ENCODE assay signal across 1 cellular context in genomic region chr5:53027913-53028312, GRCh38.
TF ChIP-seq lines count a peak whose summit lies in the region.

No MANE protein-coding gene starts in this region.

TF ChIP-seq in HEK293, 187 proteins besides CTCF, POLR2A, EP300 and RAD21 (continued from another document and continues in another):
- TF ChIP-seq, protein P1, sequence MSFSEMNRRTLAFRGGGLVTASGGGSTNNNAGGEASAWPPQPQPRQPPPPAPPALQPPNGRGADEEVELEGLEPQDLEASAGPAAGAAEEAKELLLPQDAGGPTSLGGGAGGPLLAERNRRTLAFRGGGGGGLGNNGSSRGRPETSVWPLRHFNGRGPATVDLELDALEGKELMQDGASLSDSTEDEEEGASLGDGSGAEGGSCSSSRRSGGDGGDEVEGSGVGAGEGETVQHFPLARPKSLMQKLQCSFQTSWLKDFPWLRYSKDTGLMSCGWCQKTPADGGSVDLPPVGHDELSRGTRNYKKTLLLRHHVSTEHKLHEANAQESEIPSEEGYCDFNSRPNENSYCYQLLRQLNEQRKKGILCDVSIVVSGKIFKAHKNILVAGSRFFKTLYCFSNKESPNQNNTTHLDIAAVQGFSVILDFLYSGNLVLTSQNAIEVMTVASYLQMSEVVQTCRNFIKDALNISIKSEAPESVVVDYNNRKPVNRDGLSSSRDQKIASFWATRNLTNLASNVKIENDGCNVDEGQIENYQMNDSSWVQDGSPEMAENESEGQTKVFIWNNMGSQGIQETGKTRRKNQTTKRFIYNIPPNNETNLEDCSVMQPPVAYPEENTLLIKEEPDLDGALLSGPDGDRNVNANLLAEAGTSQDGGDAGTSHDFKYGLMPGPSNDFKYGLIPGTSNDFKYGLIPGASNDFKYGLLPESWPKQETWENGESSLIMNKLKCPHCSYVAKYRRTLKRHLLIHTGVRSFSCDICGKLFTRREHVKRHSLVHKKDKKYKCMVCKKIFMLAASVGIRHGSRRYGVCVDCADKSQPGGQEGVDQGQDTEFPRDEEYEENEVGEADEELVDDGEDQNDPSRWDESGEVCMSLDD (tag by site-specific recombination; IDR thresholded peaks at IDR 0.05): no peak
- no peak for TF ChIP-seq ZNF707 (tag by site-specific recombination; IDR thresholded peaks at IDR 0.05)
- TF ChIP-seq ZSCAN23 (tag by site-specific recombination; IDR thresholded peaks at IDR 0.05): no peak
- no peak for TF ChIP-seq ZFP69B (tag by site-specific recombination; IDR thresholded peaks at IDR 0.05)
- peak; percentile 77 for TF ChIP-seq OSR2 (tag by site-specific recombination; IDR thresholded peaks at IDR 0.05)
- TF ChIP-seq KLF7 (tag by site-specific recombination; IDR thresholded peaks at IDR 0.05; ENCODE audit: borderline replicate concordance): no peak
- no peak for TF ChIP-seq ZNF433 (tag by site-specific recombination; IDR thresholded peaks at IDR 0.05; ENCODE audit: low read depth)
- TF ChIP-seq ZIC2 (tag by site-specific recombination; IDR thresholded peaks at IDR 0.05): peak; percentile 27; the same call in 1 of the 2 replicates
- no peak for TF ChIP-seq ZNF2 (tag by site-specific recombination; IDR thresholded peaks at IDR 0.05)
- no peak for TF ChIP-seq ZNF692 (tag by site-specific recombination; IDR thresholded peaks at IDR 0.05)
- TF ChIP-seq ZNF423 (tag by site-specific recombination; IDR thresholded peaks at IDR 0.05): no peak
- no peak for TF ChIP-seq ZNF426 (tag by site-specific recombination; IDR thresholded peaks at IDR 0.05)
- no peak for TF ChIP-seq OVOL3 (tag by site-specific recombination; IDR thresholded peaks at IDR 0.05)
- no peak for TF ChIP-seq GLI4 (tag by site-specific recombination; IDR thresholded peaks at IDR 0.05)
- TF ChIP-seq SETDB1 (IDR thresholded peaks at IDR 0.05; ENCODE audit: insufficient read length, low read length): no peak
- TF ChIP-seq ZNF133 (tag by site-specific recombination; IDR thresholded peaks at IDR 0.05): no peak
- no peak for TF ChIP-seq REST (tag by site-specific recombination; IDR thresholded peaks at IDR 0.05)
- TF ChIP-seq, protein P2, sequence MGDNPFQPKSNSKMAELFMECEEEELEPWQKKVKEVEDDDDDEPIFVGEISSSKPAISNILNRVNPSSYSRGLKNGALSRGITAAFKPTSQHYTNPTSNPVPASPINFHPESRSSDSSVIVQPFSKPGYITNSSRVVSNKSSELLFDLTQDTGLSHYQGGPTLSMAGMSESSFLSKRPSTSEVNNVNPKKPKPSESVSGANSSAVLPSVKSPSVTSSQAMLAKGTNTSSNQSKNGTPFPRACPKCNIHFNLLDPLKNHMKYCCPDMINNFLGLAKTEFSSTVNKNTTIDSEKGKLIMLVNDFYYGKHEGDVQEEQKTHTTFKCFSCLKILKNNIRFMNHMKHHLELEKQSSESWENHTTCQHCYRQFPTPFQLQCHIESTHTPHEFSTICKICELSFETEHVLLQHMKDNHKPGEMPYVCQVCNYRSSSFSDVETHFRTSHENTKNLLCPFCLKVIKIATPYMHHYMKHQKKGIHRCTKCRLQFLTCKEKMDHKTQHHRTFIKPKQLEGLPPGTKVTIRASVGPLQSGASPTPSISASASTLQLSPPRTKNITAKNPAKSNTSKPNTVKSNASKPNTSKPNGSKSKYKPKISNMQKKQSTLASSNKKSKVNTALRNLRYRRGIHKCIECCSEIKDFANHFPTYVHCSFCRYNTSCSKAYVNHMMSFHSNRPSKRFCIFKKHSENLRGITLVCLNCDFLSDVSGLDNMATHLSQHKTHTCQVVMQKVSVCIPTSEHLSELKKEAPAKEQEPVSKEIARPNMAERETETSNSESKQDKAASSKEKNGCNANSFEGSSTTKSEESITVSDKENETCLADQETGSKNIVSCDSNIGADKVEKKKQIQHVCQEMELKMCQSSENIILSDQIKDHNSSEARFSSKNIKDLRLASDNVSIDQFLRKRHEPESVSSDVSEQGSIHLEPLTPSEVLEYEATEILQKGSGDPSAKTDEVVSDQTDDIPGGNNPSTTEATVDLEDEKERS (tag by site-specific recombination; IDR thresholded peaks at IDR 0.05): no peak
- no peak for TF ChIP-seq ZBTB8A (tag by site-specific recombination; IDR thresholded peaks at IDR 0.05)
- TF ChIP-seq KLF10 (tag by site-specific recombination; IDR thresholded peaks at IDR 0.05): no peak
- peak; percentile 87 for TF ChIP-seq PRDM6 (tag by site-specific recombination; IDR thresholded peaks at IDR 0.05)
- TF ChIP-seq, protein P3, sequence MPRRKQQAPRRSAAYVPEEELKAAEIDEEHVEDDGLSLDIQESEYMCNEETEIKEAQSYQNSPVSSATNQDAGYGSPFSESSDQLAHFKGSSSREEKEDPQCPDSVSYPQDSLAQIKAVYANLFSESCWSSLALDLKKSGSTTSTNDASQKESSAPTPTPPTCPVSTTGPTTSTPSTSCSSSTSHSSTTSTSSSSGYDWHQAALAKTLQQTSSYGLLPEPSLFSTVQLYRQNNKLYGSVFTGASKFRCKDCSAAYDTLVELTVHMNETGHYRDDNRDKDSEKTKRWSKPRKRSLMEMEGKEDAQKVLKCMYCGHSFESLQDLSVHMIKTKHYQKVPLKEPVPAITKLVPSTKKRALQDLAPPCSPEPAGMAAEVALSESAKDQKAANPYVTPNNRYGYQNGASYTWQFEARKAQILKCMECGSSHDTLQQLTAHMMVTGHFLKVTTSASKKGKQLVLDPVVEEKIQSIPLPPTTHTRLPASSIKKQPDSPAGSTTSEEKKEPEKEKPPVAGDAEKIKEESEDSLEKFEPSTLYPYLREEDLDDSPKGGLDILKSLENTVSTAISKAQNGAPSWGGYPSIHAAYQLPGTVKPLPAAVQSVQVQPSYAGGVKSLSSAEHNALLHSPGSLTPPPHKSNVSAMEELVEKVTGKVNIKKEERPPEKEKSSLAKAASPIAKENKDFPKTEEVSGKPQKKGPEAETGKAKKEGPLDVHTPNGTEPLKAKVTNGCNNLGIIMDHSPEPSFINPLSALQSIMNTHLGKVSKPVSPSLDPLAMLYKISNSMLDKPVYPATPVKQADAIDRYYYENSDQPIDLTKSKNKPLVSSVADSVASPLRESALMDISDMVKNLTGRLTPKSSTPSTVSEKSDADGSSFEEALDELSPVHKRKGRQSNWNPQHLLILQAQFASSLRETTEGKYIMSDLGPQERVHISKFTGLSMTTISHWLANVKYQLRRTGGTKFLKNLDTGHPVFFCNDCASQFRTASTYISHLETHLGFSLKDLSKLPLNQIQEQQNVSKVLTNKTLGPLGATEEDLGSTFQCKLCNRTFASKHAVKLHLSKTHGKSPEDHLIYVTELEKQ (tag by site-specific recombination; IDR thresholded peaks at IDR 0.05; ENCODE audit: borderline replicate concordance): no peak
- TF ChIP-seq ZNF792 (tag by site-specific recombination; IDR thresholded peaks at IDR 0.05): no peak
- no peak for TF ChIP-seq YY2 (tag by site-specific recombination; IDR thresholded peaks at IDR 0.05)
- TF ChIP-seq ZNF292 (tag by site-specific recombination; IDR thresholded peaks at IDR 0.05; ENCODE audit: borderline replicate concordance, low read depth): no peak
- no peak for TF ChIP-seq ZNF148 (tag by site-specific recombination; IDR thresholded peaks at IDR 0.05; ENCODE audit: borderline replicate concordance)
- peak; percentile 71 for TF ChIP-seq ZNF335 (tag by site-specific recombination; conservative IDR thresholded peaks at IDR 0.05)
- TF ChIP-seq ZNF23 (tag by site-specific recombination; IDR thresholded peaks at IDR 0.05; ENCODE audit: borderline replicate concordance): no peak
- no peak for TF ChIP-seq ZNF274 (IDR thresholded peaks at IDR 0.05; ENCODE audit: low read length)
- no peak for TF ChIP-seq ZNF274 (tag by site-specific recombination; IDR thresholded peaks at IDR 0.05; ENCODE audit: borderline replicate concordance)
- TF ChIP-seq ZNF223 (tag by site-specific recombination; IDR thresholded peaks at IDR 0.05): no peak
- no peak for TF ChIP-seq SCRT2 (tag by site-specific recombination; IDR thresholded peaks at IDR 0.05)
- peak; percentile 22; the same call in 1 of the 2 replicates for TF ChIP-seq ZNF24 (tag by site-specific recombination; IDR thresholded peaks at IDR 0.05)
- TF ChIP-seq ZNF37A (tag by site-specific recombination; IDR thresholded peaks at IDR 0.05): no peak
- no peak for TF ChIP-seq ZNF48 (tag by site-specific recombination; IDR thresholded peaks at IDR 0.05)
- TF ChIP-seq ZBTB17 (tag by site-specific recombination; IDR thresholded peaks at IDR 0.05): 0 out of 2 replicates have a peak, but pooled peaks have one; percentile 34
- TF ChIP-seq BCL11A (tag by site-specific recombination; IDR thresholded peaks at IDR 0.05; ENCODE audit: low read depth): no peak
- TF ChIP-seq ZNF155 (tag by site-specific recombination; IDR thresholded peaks at IDR 0.05): no peak
- no peak for TF ChIP-seq ZNF830 (tag by site-specific recombination; IDR thresholded peaks at IDR 0.05; ENCODE audit: low read depth)
- TF ChIP-seq SP2 (tag by site-specific recombination; IDR thresholded peaks at IDR 0.05): no peak
- TF ChIP-seq PRDM1 (tag by site-specific recombination; IDR thresholded peaks at IDR 0.05): no peak
- no peak for TF ChIP-seq ZNF146 (tag by site-specific recombination; IDR thresholded peaks at IDR 0.05)
- no peak for TF ChIP-seq YY1 (tag by site-specific recombination; IDR thresholded peaks at IDR 0.05)
- TF ChIP-seq ZNF138 (tag by site-specific recombination; IDR thresholded peaks at IDR 0.05; ENCODE audit: borderline replicate concordance): no peak
- no peak for TF ChIP-seq ZNF398 (tag by site-specific recombination; IDR thresholded peaks at IDR 0.05)
